8 cellular contexts compared by ENCODE assay signal in the genomic region with DNA sequence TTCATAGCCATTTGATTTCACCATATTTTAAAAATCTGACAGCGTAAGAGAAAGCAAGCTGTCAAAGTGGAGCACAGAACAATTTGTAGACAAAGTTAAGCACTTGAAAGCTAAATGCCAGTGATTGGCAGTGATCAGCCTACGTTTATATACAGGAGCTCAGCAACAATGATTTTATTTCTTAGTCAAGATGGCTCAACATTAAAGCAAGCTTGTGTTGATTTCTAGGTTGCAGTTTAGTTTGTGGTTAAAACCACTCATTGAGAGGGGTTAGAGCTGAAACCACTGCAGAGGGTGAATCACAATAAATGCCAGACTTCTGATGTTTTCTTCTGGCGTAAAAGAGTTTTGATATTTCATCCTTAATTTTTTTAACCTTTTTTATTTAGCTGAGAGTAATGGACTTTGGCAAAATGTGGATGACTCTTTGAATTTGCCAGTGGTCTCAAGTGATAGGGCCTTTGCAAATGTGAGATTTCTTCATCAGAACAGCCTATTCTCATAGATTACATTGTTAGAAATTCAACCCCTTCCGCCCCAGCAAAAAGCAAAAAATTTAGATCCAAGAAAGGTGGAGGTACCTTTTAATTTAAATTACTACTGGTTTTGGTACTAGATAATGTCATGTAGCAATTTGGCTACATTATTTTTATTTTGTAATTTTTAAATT.
A peak's percentile ranks its signal among the peaks of the same experiment; 100 is the strongest.
DNase-seq lines count a peak whose midpoint lies in the region; ATAC-seq and TF ChIP-seq lines count a peak whose summit lies in the region.

No MANE protein-coding gene starts in this region.

- H3K9ac ChIP-seq in neural progenitor cell, result no peak overlapping the region

- H3K36me3 Mint-ChIP-seq in type B pancreatic cell (peaks cover 13% of the 10 kb centered on the region), neural progenitor cell (peaks cover 11% of the 10 kb centered on the region)

- in situ Hi-C loops in ACHN (cut with HindIII; ENCODE audit: low pct_ligation_motif_present, low pct_unique_long_range_greater_than_20kb, low sequenced_read_pairs), result no loop called here

- no peak overlapping the region for H3K4me2 ChIP-seq in neural progenitor cell

- H3K27ac ChIP-seq in epithelial cell of prostate, result peak overlapping the region; percentile 22
- no peak overlapping the region for H3K27ac ChIP-seq in suprapubic skin
- H3K27ac ChIP-seq in left ventricle myocardium inferior (replicated peaks), result no peak overlapping the region
- H3K27ac ChIP-seq in neural progenitor cell, result no peak overlapping the region

- peaks cover 3% of the 10 kb centered on the region for H3K4me1 ChIP-seq in suprapubic skin
- H3K4me1 ChIP-seq in left ventricle myocardium inferior, result peaks cover 21% of the 10 kb centered on the region
- no peaks in the 10 kb centered on the region for H3K4me1 ChIP-seq in neural progenitor cell

- TF ChIP-seq POLR2A in suprapubic skin (IDR thresholded peaks at IDR 0.05), result no peak

- H3K9me3 Mint-ChIP-seq in type B pancreatic cell (no peaks in the 10 kb centered on the region), neural progenitor cell (peaks cover 3% of the 10 kb centered on the region)

- no peak overlapping the region for H2AFZ ChIP-seq in neural progenitor cell (replicated peaks)

- WGBS in suprapubic skin, result 73% methylated on average over 4 of the region's 4 CpGs

- no peaks in the 10 kb centered on the region for H3K27me3 Mint-ChIP-seq in type B pancreatic cell
- no peaks in the 10 kb centered on the region for H3K27me3 Mint-ChIP-seq in neural progenitor cell (ENCODE audit: insufficient read depth, low read depth)

- H3K79me2 ChIP-seq in neural progenitor cell (ENCODE audit: low read depth), result peaks cover 13% of the 10 kb centered on the region

- H3K9me3 ChIP-seq in suprapubic skin (no peaks in the 10 kb centered on the region), left ventricle myocardium inferior (replicated peaks) (no peaks in the 10 kb centered on the region), neural progenitor cell (ENCODE audit: low read depth) (no peaks in the 10 kb centered on the region)

- intact Hi-C loops in left ventricle myocardium inferior (cut with micrococcal nuclease), result no loop called here

- H3K27ac Mint-ChIP-seq in type B pancreatic cell, result no peak overlapping the region
- no peak overlapping the region for H3K27ac Mint-ChIP-seq in neural progenitor cell

- ATAC-seq in GM18519 (IDR thresholded peaks at IDR 0.05; ENCODE audit: low FRiP score, unreplicated experiment), result peak; percentile 59

- H3K4me1 Mint-ChIP-seq in type B pancreatic cell (ENCODE audit: unreplicated experiment) (peaks cover 9% of the 10 kb centered on the region), neural progenitor cell (no peaks in the 10 kb centered on the region)

- H3K27me3 ChIP-seq in suprapubic skin (no peaks in the 10 kb centered on the region), left ventricle myocardium inferior (ENCODE audit: low read depth) (no peaks in the 10 kb centered on the region), neural progenitor cell (no peaks in the 10 kb centered on the region)

- H3F3A ChIP-seq in neural progenitor cell (ENCODE audit: low read depth), result no peaks in the 10 kb centered on the region

- H3K4me3 Mint-ChIP-seq in type B pancreatic cell (no peak overlapping the region), neural progenitor cell (no peak overlapping the region)

- TF ChIP-seq EP300 in suprapubic skin (IDR thresholded peaks at IDR 0.05), result no peak

- H3K4me3 ChIP-seq in suprapubic skin (no peak overlapping the region), left ventricle myocardium inferior (no peak overlapping the region), neural progenitor cell (no peak overlapping the region)

- TF ChIP-seq CTCF in suprapubic skin (IDR thresholded peaks at IDR 0.05) (no peak), type B pancreatic cell (conservative IDR thresholded peaks at IDR 0.05) (no peak), left ventricle myocardium inferior (IDR thresholded peaks at IDR 0.05; ENCODE audit: borderline replicate concordance) (no peak), neural progenitor cell (IDR thresholded peaks at IDR 0.05) (no peak)

- H4K20me1 ChIP-seq in neural progenitor cell (ENCODE audit: low read depth), result no peaks in the 10 kb centered on the region

- DNase-seq in ACHN (peak; percentile 69), NCI-H226 (peak; percentile 72), epithelial cell of prostate (ENCODE audit: low read depth, low spot score) (peak; percentile 59), suprapubic skin (ENCODE audit: low spot score in 2 of 2) (no peak), type B pancreatic cell (ENCODE audit: extremely low spot score, unreplicated experiment) (no peak), left ventricle myocardium inferior (no peak), neural progenitor cell (ENCODE audit: low spot score) (no peak)

- H3K36me3 ChIP-seq in suprapubic skin (peaks cover 3% of the 10 kb centered on the region), left ventricle myocardium inferior (no peaks in the 10 kb centered on the region), neural progenitor cell (no peaks in the 10 kb centered on the region)

Comparison
In these comparisons a context has a peak if more than half of its experiments do, and no peak if none do; other contexts are left out.
1. DNase-seq: peak in ACHN (single experiment), NCI-H226 (single experiment) and epithelial cell of prostate (single experiment); none in suprapubic skin (0 of 2), type B pancreatic cell (single experiment), left ventricle myocardium inferior (single experiment) and neural progenitor cell (single experiment).